In the genomic region with DNA sequence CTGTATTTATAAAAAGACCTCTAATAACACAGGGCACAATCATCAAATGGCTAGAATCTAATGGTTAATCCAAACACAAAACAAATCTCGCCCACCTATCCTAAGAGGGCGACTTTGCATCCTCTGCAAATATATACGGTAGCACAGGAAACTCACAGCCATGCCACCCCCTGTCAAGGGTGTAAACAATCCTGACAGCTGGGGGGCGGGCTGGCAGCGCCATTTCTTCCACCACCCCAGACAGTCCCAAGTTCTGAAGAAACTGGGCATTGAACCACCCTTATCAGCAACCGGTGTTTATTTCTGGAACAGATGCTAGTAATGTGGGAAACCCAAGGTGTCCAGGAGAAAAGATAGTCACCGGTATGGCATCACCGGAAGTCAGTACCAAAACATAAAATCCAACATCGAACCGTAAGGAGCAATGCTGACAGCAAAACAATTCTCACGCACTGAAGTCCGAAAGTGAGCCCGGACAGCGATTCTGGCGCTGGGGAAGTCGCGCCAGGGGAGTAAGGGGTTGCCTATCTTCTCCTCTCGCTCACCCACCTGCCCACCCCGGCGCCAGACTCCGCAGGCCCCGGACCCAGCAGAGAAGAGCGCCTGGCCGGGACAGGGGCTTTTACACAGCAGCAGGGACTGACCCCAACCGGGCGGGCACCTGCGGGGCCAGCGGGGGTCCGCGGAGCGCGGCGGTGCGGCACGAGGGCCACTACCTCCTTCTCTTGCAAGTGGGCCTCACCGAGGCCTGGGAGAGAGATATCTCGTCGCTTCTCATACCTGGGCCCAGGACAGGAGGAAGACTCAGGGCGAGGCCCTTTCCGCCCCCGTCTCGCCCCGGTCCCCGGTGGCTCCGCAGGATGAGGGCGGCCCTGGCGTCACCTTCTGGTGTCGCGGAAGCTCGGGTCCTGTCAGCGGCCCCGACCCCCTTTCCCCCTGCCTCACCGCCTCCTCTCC, we compare ENCODE assay signal across 8 cellular contexts. TPM values are rescaled to one million over a fixed set of nuclear protein-coding genes. Genes with fewer than 3 reads are reported as not detected.
DNase-seq lines count a peak whose midpoint lies in the region; ATAC-seq, FAIRE-seq and TF ChIP-seq lines count a peak whose summit lies in the region.

No MANE protein-coding gene starts in this region.

- peak overlapping the region; percentile 83 for H3K9ac ChIP-seq in BLaER1
- peak overlapping the region; percentile 83 to 86 for H3K9ac ChIP-seq in kidney (ENCODE audit: low read length in 2 of 2)

- peak; percentile 1 for ATAC-seq in HG03378 (IDR thresholded peaks at IDR 0.05; ENCODE audit: unreplicated experiment)

- peak overlapping the region; percentile 91 for H3K4me3 ChIP-seq in BLaER1
- peak overlapping the region; percentile 88 to 99 (median 98) for H3K4me3 ChIP-seq in breast epithelium
- peak overlapping the region; percentile 88 to 96 for H3K4me3 ChIP-seq in kidney (ENCODE audit: low read length in 2 of 2)

- no peak for FAIRE-seq in kidney (lab: Jason Lieb, UNC)

- H3K27ac ChIP-seq in BLaER1 (peak overlapping the region; percentile 68), breast epithelium (peak overlapping the region; percentile 86 to 87), kidney (ENCODE audit: low read depth in 2 of 2, low read length in 2 of 2) (peak overlapping the region; percentile 71 to 76)

- peak overlapping the region; percentile 96 for H3K4me2 ChIP-seq in BLaER1

- TF ChIP-seq POLR2A in breast epithelium (IDR thresholded peaks at IDR 0.05): no peak

- H3K9me3 ChIP-seq in BLaER1 (no peaks in the 10 kb centered on the region), breast epithelium (no peaks in the 10 kb centered on the region), kidney (ENCODE audit: control insufficient read depth in 1 of 2, low read length in 2 of 2) (no peaks in the 10 kb centered on the region)

- H4K20me1 ChIP-seq in BLaER1: peaks cover 46% of the 10 kb centered on the region

- no peak for TF ChIP-seq CTCF in breast epithelium (IDR thresholded peaks at IDR 0.05)
- TF ChIP-seq CTCF in kidney (IDR thresholded peaks at IDR 0.05; ENCODE audit: borderline replicate concordance, extremely low read depth, insufficient read depth): no peak

- peaks cover 33% of the 10 kb centered on the region for H3K4me1 ChIP-seq in BLaER1
- peaks cover 5 to 9% of the 10 kb centered on the region in 2 donors for H3K4me1 ChIP-seq in breast epithelium
- H3K4me1 ChIP-seq in kidney (ENCODE audit: control insufficient read depth in 1 of 2, insufficient read depth in 1 of 2, low read depth in 1 of 2, low read length in 2 of 2): peaks cover 18 to 28% of the 10 kb centered on the region in 2 donors

- H3K27me3 ChIP-seq in BLaER1 (peaks cover 15% of the 10 kb centered on the region), breast epithelium (no peaks in the 10 kb centered on the region)

- H3K36me3 ChIP-seq in BLaER1 (peaks cover 17% of the 10 kb centered on the region), breast epithelium (no peaks in the 10 kb centered on the region), kidney (ENCODE audit: control insufficient read depth in 1 of 2, insufficient read depth in 2 of 2, low read length in 2 of 2) (peaks cover under 1 to 7% of the 10 kb centered on the region in 2 donors)

- DNase-seq in GM19238 (ENCODE audit: insufficient read length, low spot score): peak; percentile 26
- DNase-seq in T-helper 1 cell: peak in 4 of 5 donors; percentile 30 to 67 (median 52)
- no peak for DNase-seq in breast epithelium (ENCODE audit: low spot score in 2 of 2)
- DNase-seq in kidney: no peak
- DNase-seq in stimulated activated CD4-positive, alpha-beta T cell treated with anti-CD3 and anti-CD28 coated beads, Interleukin-15, amount 100 ng/mL, for 48 hours (ENCODE audit: low read depth in 2 of 2): peak; percentile 24 to 31
- no peak for DNase-seq in middle frontal gyrus (ENCODE audit: extremely low spot score, low spot score)

- intact Hi-C loops in breast epithelium (cut with DNase I; ENCODE audit: low total_unique reads) (no loop called here), kidney (cut with DNase I) (no loop called here)

RNA-seq across cellular contexts. Expression of gene FBXO3, which starts 0.6 kb away (rescaled TPM):
- total RNA-seq in breast epithelium (10 to 100 TPM; 35.0 to 60.6 (median 46.9) TPM), kidney (40.4 TPM)
- 27.5 TPM for polyA plus RNA-seq in kidney (ENCODE audit: insufficient read depth, low read depth, low replicate concordance)

RNA-seq across cellular contexts. Expression of gene CD59, which starts 37.5 kb away (rescaled TPM):
- total RNA-seq in breast epithelium: 100 to 1,000 TPM; 296 to 563 (median 375) TPM
- total RNA-seq in kidney: 1,010 TPM
- polyA plus RNA-seq in kidney (ENCODE audit: insufficient read depth, low read depth, low replicate concordance): 559 TPM

Comparison
In these comparisons a context has a peak if more than half of its experiments do, and no peak if none do; other contexts are left out.
1. DNase-seq: peak in GM19238 (single experiment), T-helper 1 cell (4 of 5) and stimulated activated CD4-positive, alpha-beta T cell treated with anti-CD3 and anti-CD28 coated beads, Interleukin-15, amount 100 ng/mL, for 48 hours (2 of 2); none in breast epithelium (0 of 2), kidney (single experiment) and middle frontal gyrus (single experiment).
2. Peak in every context shown above with its lines, with median percentiles within 50 percentile points of each other: H3K27ac ChIP-seq and H3K4me3 ChIP-seq.